Comparison of ENCODE assay signal across 17 cellular contexts in the genomic region with DNA sequence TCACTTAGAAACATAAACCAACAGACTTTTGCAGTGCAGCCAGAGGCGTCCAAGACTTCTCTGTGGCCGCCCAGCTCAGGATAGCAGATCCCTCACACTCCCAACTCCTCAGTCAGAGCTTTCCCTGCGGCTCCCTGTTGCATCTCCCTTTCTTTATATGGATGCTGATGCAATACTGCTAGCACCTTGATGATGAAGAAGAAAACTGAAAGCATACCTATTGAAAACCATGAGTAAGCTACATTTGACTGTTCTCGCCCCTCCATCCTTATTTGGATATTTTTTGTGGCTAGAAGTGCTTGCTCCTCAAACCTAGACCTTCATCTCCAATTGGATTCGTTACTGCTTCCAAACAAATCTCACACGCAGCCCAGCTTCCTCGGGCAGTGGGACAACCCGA.
"Had no signal": no experiment of that assay in that cellular context is flagged by ENCODE, and none has a peak within 500 bp of the region (broad histone marks: within the 10 kb centered on the region; RNA-seq: fewer than 3 reads in every experiment).

No MANE protein-coding gene starts in this region.

- H3K27ac ChIP-seq: coronary artery, esophagus muscularis mucosa, gastrocnemius medialis, left lung had no signal

- H3K4me3 Mint-ChIP-seq: natural killer cell; stimulated activated effector memory CD8-positive, alpha-beta T cell treated with anti-CD3 and anti-CD28 coated beads, Interleukin-12 subunit alpha, Interleukin-12 subunit beta, amount 100 ng/mL, for 72 hours; WTC11 had no signal

- DNase-seq: activated CD4-positive, alpha-beta T cell treated with anti-CD3 and anti-CD28 coated beads, Interleukin-2, amount 50 U/mL, for 1 hour; amniotic stem cell; hippocampal formation; kidney glomerular epithelial cell; left lung; midbrain; natural killer cell; small intestine; stimulated activated CD4-positive, alpha-beta T cell treated with anti-CD3 and anti-CD28 coated beads, Interleukin-2, amount 100 ng/mL, for 24 hours; T1000 had no signal

- H3K36me3 Mint-ChIP-seq: activated naive CD4-positive, alpha-beta T cell treated with anti-CD3 and anti-CD28 coated beads, Interleukin-2, amount 50 U/mL, for 72 hours; natural killer cell; stimulated activated effector memory CD8-positive, alpha-beta T cell treated with anti-CD3 and anti-CD28 coated beads, Interleukin-12 subunit alpha, Interleukin-12 subunit beta, amount 100 ng/mL, for 72 hours; WTC11 had no signal

- H3K27ac Mint-ChIP-seq: natural killer cell; stimulated activated effector memory CD8-positive, alpha-beta T cell treated with anti-CD3 and anti-CD28 coated beads, Interleukin-12 subunit alpha, Interleukin-12 subunit beta, amount 100 ng/mL, for 72 hours; WTC11 had no signal

- H3K4me3 ChIP-seq: coronary artery, esophagus muscularis mucosa, gastrocnemius medialis, left lung, lung had no signal

- H3K9me3 Mint-ChIP-seq: activated naive CD4-positive, alpha-beta T cell treated with anti-CD3 and anti-CD28 coated beads, Interleukin-2, amount 50 U/mL, for 72 hours; natural killer cell; stimulated activated effector memory CD8-positive, alpha-beta T cell treated with anti-CD3 and anti-CD28 coated beads, Interleukin-12 subunit alpha, Interleukin-12 subunit beta, amount 100 ng/mL, for 72 hours; WTC11 had no signal
